In genomic region chr4:65669008-65669971, GRCh38 we compare ENCODE assay signal across 11 cellular contexts. TPM values are rescaled to one million over a fixed set of nuclear protein-coding genes. Genes with fewer than 3 reads are reported as not detected.
DNase-seq lines count a peak whose midpoint lies in the region; ATAC-seq and TF ChIP-seq lines count a peak whose summit lies in the region.
"Had no signal": no experiment of that assay in that cellular context is flagged by ENCODE, and none has a peak within 500 bp of the region (broad histone marks: within the 10 kb centered on the region; RNA-seq: fewer than 3 reads in every experiment).

No MANE protein-coding gene starts in this region.

- intact Hi-C loops in lower leg skin (cut with DNase I; ENCODE audit: low total_unique reads) (no loop called here), thyroid gland (cut with DNase I) (no loop called here)
- intact Hi-C loops in CD8-positive, alpha-beta T cell (cut with DNase I, micrococcal nuclease): no loop called here

- H3K4me3 ChIP-seq in lower leg skin (ENCODE audit: low read depth, poor library complexity, severe bottlenecking) (peak overlapping the region; percentile 6), thyroid gland (replicated peaks in 1 of 3) (peak overlapping the region; percentile 24 to 47 (median 44))
- no peak overlapping the region for H3K4me3 ChIP-seq in CD8-positive, alpha-beta T cell (ENCODE audit: low read depth, low read length)

- peak; percentile 1 for DNase-seq in NCI-H510A (lab: John Stamatoyannopoulos, UW)
- no peak for DNase-seq in NCI-H510A treated with DMSO at 0.1 percent for 48 hours (lab: John Stamatoyannopoulos, UW)
- peak; percentile 70 for DNase-seq in chondrocyte (ENCODE audit: low spot score)
- DNase-seq in lower leg skin (ENCODE audit: low spot score in 2 of 2): no peak
- DNase-seq in thyroid gland: peak; percentile 35 to 43
- no peak for DNase-seq in CD8-positive, alpha-beta T cell
- DNase-seq in stimulated activated CD4-positive, alpha-beta T cell treated with anti-CD3 and anti-CD28 coated beads, Interleukin-4, amount 100 ng/mL, for 24 hours: no peak
- DNase-seq: activated effector memory CD4-positive, alpha-beta T cell treated with anti-CD3 and anti-CD28 coated beads, Interleukin-2, amount 50 U/mL, for 16 hours had no signal

- no peak for ATAC-seq in CD8-positive, alpha-beta T cell
- no peak for ATAC-seq in HG02798 (IDR thresholded peaks at IDR 0.05; ENCODE audit: poor library complexity, unreplicated experiment)

- peaks cover 2% of the 10 kb centered on the region for H3K36me3 Mint-ChIP-seq in chondrocyte (ENCODE audit: low read depth)
- no peaks in the 10 kb centered on the region for H3K36me3 Mint-ChIP-seq in CD8-positive, alpha-beta T cell

- peaks cover 46% of the 10 kb centered on the region for H3K4me1 Mint-ChIP-seq in chondrocyte (ENCODE audit: low read depth)
- peaks cover 4% of the 10 kb centered on the region for H3K4me1 Mint-ChIP-seq in CD8-positive, alpha-beta T cell (ENCODE audit: low read depth)

- H3K27me3 ChIP-seq in thyroid gland: no peaks in the 10 kb centered on the region
- H3K27me3 ChIP-seq in CD8-positive, alpha-beta T cell (ENCODE audit: insufficient read depth, low read length): peaks cover 14% of the 10 kb centered on the region

- 2 to 4% methylated on average over 38 to 48 of the region's 59 CpGs for WGBS in lower leg skin, 2 donors
- 1 to 2% methylated on average over 41 to 42 of the region's 59 CpGs for WGBS in thyroid gland, 2 donors

- no peaks in the 10 kb centered on the region for H3K9me3 ChIP-seq in thyroid gland
- H3K9me3 ChIP-seq in CD8-positive, alpha-beta T cell (ENCODE audit: low read length): no peaks in the 10 kb centered on the region
- H3K9me3 ChIP-seq: neutrophil had no signal

- no peaks in the 10 kb centered on the region for H3K36me3 ChIP-seq in thyroid gland
- H3K36me3 ChIP-seq in CD8-positive, alpha-beta T cell (ENCODE audit: insufficient read depth, low read length): no peaks in the 10 kb centered on the region
- H3K36me3 ChIP-seq: neutrophil had no signal

- H3K27me3 Mint-ChIP-seq in chondrocyte (ENCODE audit: low read depth): peaks cover 27% of the 10 kb centered on the region
- H3K27me3 Mint-ChIP-seq in CD8-positive, alpha-beta T cell (ENCODE audit: low read depth): peaks cover 35% of the 10 kb centered on the region

- peaks cover 0 to 23% of the 10 kb centered on the region in 2 donors for H3K4me1 ChIP-seq in thyroid gland
- no peaks in the 10 kb centered on the region for H3K4me1 ChIP-seq in CD8-positive, alpha-beta T cell (ENCODE audit: insufficient read depth, low read length)

- no peak overlapping the region for H3K27ac Mint-ChIP-seq in chondrocyte (ENCODE audit: unreplicated experiment)
- H3K27ac Mint-ChIP-seq in CD8-positive, alpha-beta T cell: no peak overlapping the region
- H3K27ac Mint-ChIP-seq: B cell had no signal

- POLR2A ChIA-PET in CD8-positive, alpha-beta T cell (lab: Charles Lee): no interaction called here

- peak overlapping the region; percentile 41 to 53 (median 50) for H3K27ac ChIP-seq in thyroid gland
- H3K27ac ChIP-seq in CD8-positive, alpha-beta T cell (ENCODE audit: low read depth, low read length): no peak overlapping the region
- H3K27ac ChIP-seq: neutrophil had no signal

- H3K9me3 Mint-ChIP-seq in chondrocyte (ENCODE audit: low read depth): no peaks in the 10 kb centered on the region
- no peaks in the 10 kb centered on the region for H3K9me3 Mint-ChIP-seq in CD8-positive, alpha-beta T cell

- no peak for TF ChIP-seq CTCF in chondrocyte (IDR thresholded peaks at IDR 0.05)
- TF ChIP-seq CTCF in lower leg skin (IDR thresholded peaks at IDR 0.05): no peak
- TF ChIP-seq CTCF in thyroid gland (IDR thresholded peaks at IDR 0.05): no peak
- TF ChIP-seq CTCF in CD8-positive, alpha-beta T cell (IDR thresholded peaks at IDR 0.05): no peak

- peak overlapping the region; percentile 73 for H3K4me3 Mint-ChIP-seq in chondrocyte (ENCODE audit: unreplicated experiment)
- H3K4me3 Mint-ChIP-seq in CD8-positive, alpha-beta T cell: no peak overlapping the region
- H3K4me3 Mint-ChIP-seq: B cell had no signal

- TF ChIP-seq POLR2A in lower leg skin (IDR thresholded peaks at IDR 0.05) (no peak), thyroid gland (IDR thresholded peaks at IDR 0.05) (no peak)

- CTCF ChIA-PET in CD8-positive, alpha-beta T cell (lab: Charles Lee): no interaction called here

RNA-seq across cellular contexts. Expression of gene EPHA5, which starts 1.0 kb away (rescaled TPM):
- 1.1 to 51.8 TPM (median 1.6 TPM) in 3 replicates for total RNA-seq in chondrocyte
- under 1 TPM; 0.34 to 0.63 (median 0.51) TPM for total RNA-seq in lower leg skin
- 1 to 10 TPM; 1.5 to 5.4 (median 4.7) TPM for total RNA-seq in thyroid gland
- not detected for total RNA-seq in CD8-positive, alpha-beta T cell
- total RNA-seq: B cell had no signal

Comparison
In these comparisons a context has a peak if more than half of its experiments do, and no peak if none do; other contexts are left out.
1. DNase-seq: peak in NCI-H510A (single experiment), chondrocyte (single experiment) and thyroid gland (2 of 2); none in NCI-H510A treated with DMSO at 0.1 percent for 48 hours (single experiment), lower leg skin (0 of 2), CD8-positive, alpha-beta T cell (0 of 7) and stimulated activated CD4-positive, alpha-beta T cell treated with anti-CD3 and anti-CD28 coated beads, Interleukin-4, amount 100 ng/mL, for 24 hours (single experiment).